In genomic region chr9:37422289-37423104, GRCh38 we compare ENCODE assay signal across 8 cellular contexts. TPM values are rescaled to one million over a fixed set of nuclear protein-coding genes. Genes with fewer than 3 reads are reported as not detected.
A peak's percentile ranks its signal among the peaks of the same experiment; 100 is the strongest.
DNase-seq lines count a peak whose midpoint lies in the region; ATAC-seq and TF ChIP-seq lines count a peak whose summit lies in the region.

Gene GRHPR, plus strand, starts transcription at chr9:37422696. Its CDS starts 55 bp downstream, at chr9:37422751.

- H3K4me1 Mint-ChIP-seq in T-cell = peaks cover 22 to 30% (median 22%) of the 10 kb centered on the region in 3 donors

- DNase-seq in NCI-H1105 (lab: John Stamatoyannopoulos, UW) = peak; percentile 50
- peak; percentile 68 to 91 (median 83) for DNase-seq in T-cell
- DNase-seq in heart right ventricle = peak; percentile 90 to 94
- peak; percentile 87 for DNase-seq in prostate gland (ENCODE audit: low spot score)

- peaks cover 0 to 27% (median 19%) of the 10 kb centered on the region in 9 donors for H3K36me3 ChIP-seq in heart right ventricle
- H3K36me3 ChIP-seq in prostate gland = no peaks in the 10 kb centered on the region
- no peaks in the 10 kb centered on the region for H3K36me3 ChIP-seq in urinary bladder (ENCODE audit: insufficient read depth)

- H3K27ac Mint-ChIP-seq in T-cell = peak within 1 kb of the TSS; percentile 96

- peaks cover 14 to 34% (median 30%) of the 10 kb centered on the region in 9 donors for H3K4me1 ChIP-seq in heart right ventricle
- peaks cover 14% of the 10 kb centered on the region for H3K4me1 ChIP-seq in prostate gland (replicated peaks)
- no peaks in the 10 kb centered on the region for H3K4me1 ChIP-seq in urinary bladder (ENCODE audit: insufficient read depth)

- TF ChIP-seq POLR2A in prostate gland (IDR thresholded peaks at IDR 0.05) = peak; percentile 80

- H3K27ac ChIP-seq in adipose tissue (ENCODE audit: low read depth, low read length) (peak within 1 kb of the TSS; percentile 19), heart right ventricle (peak within 1 kb of the TSS; percentile 51 to 92 (median 91)), prostate gland (peak within 1 kb of the TSS; percentile 79 to 86), urinary bladder (ENCODE audit: low read depth) (peak within 1 kb of the TSS; percentile 77)

- peak; percentile 93 for ATAC-seq in HG02642 (IDR thresholded peaks at IDR 0.05; ENCODE audit: poor library complexity, unreplicated experiment)
- ATAC-seq in T-cell (replicated peaks in 1 of 4) = peak; percentile 99 to 100 (median 99)
- peak; percentile 97 to 99 (median 98) for ATAC-seq in heart right ventricle

- WGBS in adipose tissue, 3 donors = 0 to 1% (median 1%) methylated on average over 53 to 56 of the region's 56 CpGs
- WGBS in heart right ventricle, 2 donors = 1% methylated on average over 56 of the region's 56 CpGs
- under 1% methylated on average over 47 of the region's 56 CpGs for WGBS in prostate gland
- under 1% methylated on average over 56 of the region's 56 CpGs for WGBS in urinary bladder

- peaks cover 12% of the 10 kb centered on the region for H3K36me3 Mint-ChIP-seq in T-cell

- H3K4me3 Mint-ChIP-seq in T-cell = peak within 1 kb of the TSS; percentile 93 to 97 (median 97)

- H3K9me3 ChIP-seq in heart right ventricle = no peaks in the 10 kb centered on the region
- no peaks in the 10 kb centered on the region for H3K9me3 ChIP-seq in prostate gland

- intact Hi-C loops in heart right ventricle (cut with DNase I) (loop anchor here in 4 of 10 donors (1.0 to 5.0 kb wide), 3 partner anchors 44 to 45 kb away; partner anchors contain the start of gene ZBTB5 (in 2 of the 4)), prostate gland (cut with DNase I) (no loop called here)

- CTCF ChIA-PET in T-cell (lab: Charles Lee) = no interaction called here

- H3K27me3 ChIP-seq in heart right ventricle (no peaks in the 10 kb centered on the region), prostate gland (replicated peaks; ENCODE audit: insufficient read depth) (no peaks in the 10 kb centered on the region)

- no peaks in the 10 kb centered on the region for H3K9me3 Mint-ChIP-seq in T-cell

- H3K27me3 Mint-ChIP-seq in T-cell = no peaks in the 10 kb centered on the region

- TF ChIP-seq CTCF in GM12875 (IDR thresholded peaks at IDR 0.05; ENCODE audit: borderline replicate concordance, insufficient read depth, low read depth, low read length) = no peak
- TF ChIP-seq CTCF in heart right ventricle (IDR thresholded peaks at IDR 0.05) = no peak
- peak in 1 of 4 experiments; percentile 8 for TF ChIP-seq CTCF in prostate gland (IDR thresholded peaks at IDR 0.05)

- POLR2A ChIA-PET in T-cell (lab: Charles Lee) = interaction anchor here in 1 of 2 donors (0.5 kb wide), 1 partner anchor 1272 kb away, joined by 3 read pairs; no protein-coding TSS in a partner anchor

- peak within 1 kb of the TSS; percentile 79 for H3K4me3 ChIP-seq in GM12875 (ENCODE audit: low read depth, low read length)
- H3K4me3 ChIP-seq in heart right ventricle = peak within 1 kb of the TSS; percentile 72 to 99 (median 86)
- peak within 1 kb of the TSS; percentile 70 to 89 for H3K4me3 ChIP-seq in prostate gland
- H3K4me3 ChIP-seq in urinary bladder (ENCODE audit: low read depth, low read length) = peak within 1 kb of the TSS; percentile 66

RNA-seq across cellular contexts. Expression of gene GRHPR, which starts in this region (rescaled TPM):
- total RNA-seq in T-cell (10 to 100 TPM; 33.3 to 63.8 (median 43.9) TPM), heart right ventricle (100 to 1,000 TPM; 101 to 142 (median 114) TPM), prostate gland (100 to 1,000 TPM; 191 to 275 TPM), urinary bladder (52.2 TPM)
- polyA plus RNA-seq in adipose tissue (100 to 1,000 TPM in 1 of 3 donors, 10 to 100 TPM in 2; 81.4 to 138 (median 86.8) TPM), heart right ventricle (100 to 1,000 TPM in 1 of 2 donors, 10 to 100 TPM in 1; 61.5 to 151 TPM), urinary bladder (122 TPM)

Comparison
In these comparisons a context has a peak if more than half of its experiments do, and no peak if none do; other contexts are left out.
1. Peak in every context shown above with its lines: DNase-seq, ATAC-seq, H3K4me3 ChIP-seq and H3K27ac ChIP-seq.
2. H3K27ac ChIP-seq: peak in every context shown above with its lines; median percentile 91 in heart right ventricle; 82 in prostate gland; 77 in urinary bladder; 19 in adipose tissue.